In the genomic region with DNA sequence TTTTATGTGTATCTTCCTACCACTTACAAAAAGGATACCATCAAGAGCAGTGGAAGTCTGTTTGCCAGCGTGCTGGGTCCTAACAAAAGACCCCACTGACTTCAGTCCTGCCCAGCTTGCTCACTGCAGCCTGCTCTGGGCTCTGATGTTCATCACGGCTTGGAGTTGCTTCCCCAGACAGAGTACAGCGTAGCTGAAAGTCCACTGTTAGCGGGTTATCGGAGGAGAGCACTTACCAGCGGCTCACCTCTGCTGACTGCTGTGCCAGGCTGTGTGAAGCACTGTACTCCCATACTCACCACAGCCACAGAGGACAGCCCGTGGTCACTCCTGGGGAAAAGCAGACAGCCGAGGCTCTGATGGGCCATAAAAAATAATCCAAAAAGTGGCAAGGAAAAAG, we compare ENCODE assay signal across 26 cellular contexts. TPM values are rescaled to one million over a fixed set of nuclear protein-coding genes. Genes with fewer than 3 reads are reported as not detected.
DNase-seq lines count a peak whose midpoint lies in the region; ATAC-seq, FAIRE-seq and TF ChIP-seq lines count a peak whose summit lies in the region.
"Had no signal": no experiment of that assay in that cellular context is flagged by ENCODE, and none has a peak within 500 bp of the region (broad histone marks: within the 10 kb centered on the region; RNA-seq: fewer than 3 reads in every experiment).

No MANE protein-coding gene starts in this region.

- H3K4me1 ChIP-seq in DOHH2 (ENCODE audit: control insufficient read depth, low read length) (peaks cover 90% of the 10 kb centered on the region), neural progenitor cell (peaks cover 13% of the 10 kb centered on the region)
- H3K4me1 ChIP-seq: BE2C had no signal

- no peak for TF ChIP-seq CTCF in DOHH2 (IDR thresholded peaks at IDR 0.05; ENCODE audit: low read depth, low read length, poor library complexity, severe bottlenecking)
- no peak for TF ChIP-seq CTCF in coronary artery (IDR thresholded peaks at IDR 0.05)
- TF ChIP-seq CTCF in neural progenitor cell (IDR thresholded peaks at IDR 0.05), result no peak

- peaks cover 65% of the 10 kb centered on the region for H3K79me2 ChIP-seq in DOHH2 (ENCODE audit: control insufficient read depth, low read length)
- H3K79me2 ChIP-seq in neural progenitor cell (ENCODE audit: low read depth), result no peaks in the 10 kb centered on the region

- peak overlapping the region; percentile 79 for H2AFZ ChIP-seq in neural progenitor cell (replicated peaks)
- H2AFZ ChIP-seq: PC-9 had no signal

- H3K27ac ChIP-seq in DOHH2 (ENCODE audit: low read depth, low read length), result no peak overlapping the region
- no peak overlapping the region for H3K27ac ChIP-seq in coronary artery
- no peak overlapping the region for H3K27ac ChIP-seq in neural progenitor cell
- H3K27ac ChIP-seq: PC-9 had no signal

- H4K20me1 ChIP-seq in DOHH2 (ENCODE audit: control insufficient read depth, insufficient read depth, low read depth, low read length) (no peaks in the 10 kb centered on the region; the same call in 1 of the 2 replicates), neural progenitor cell (ENCODE audit: low read depth) (no peaks in the 10 kb centered on the region)

- H3K27ac Mint-ChIP-seq in neural progenitor cell, result no peak overlapping the region
- H3K27ac Mint-ChIP-seq: CD14-positive monocyte had no signal

- no peak overlapping the region for H3K4me3 Mint-ChIP-seq in neural progenitor cell
- H3K4me3 Mint-ChIP-seq: CD14-positive monocyte; CD8-positive, alpha-beta memory T cell; IgD-negative memory B cell had no signal

- no peak overlapping the region for H3K9ac ChIP-seq in neural progenitor cell

- DNase-seq in HTR-8/SVneo (ENCODE audit: insufficient read length, low spot score) (no peak), coronary artery (ENCODE audit: low spot score) (peak; percentile 35), neural progenitor cell (ENCODE audit: low spot score) (no peak), left lobe of liver (ENCODE audit: low spot score) (no peak), Kasumi-1 (lab: John Stamatoyannopoulos, UW) (no peak)
- DNase-seq: BE2C; CD8-positive, alpha-beta memory T cell; DMS79 treated with DMSO at 0.1 percent for 48 hours; NCI-H1092 treated with DMSO at 0.1 percent for 48 hours; NCI-H1436; NCI-H187; NCI-H2081 treated with DMSO at 0.1 percent for 48 hours; NCI-H524 treated with DMSO at 0.1 percent for 48 hours; NCI-H774; PC-9; RPMI8226; SHP77 had no signal

- H3K27me3 ChIP-seq in DOHH2 (ENCODE audit: control insufficient read depth, low read length) (no peaks in the 10 kb centered on the region), neural progenitor cell (no peaks in the 10 kb centered on the region)
- H3K27me3 ChIP-seq: BE2C had no signal

- H3K4me2 ChIP-seq in DOHH2 (ENCODE audit: low read length), result peak overlapping the region; percentile 72
- H3K4me2 ChIP-seq in neural progenitor cell, result no peak overlapping the region
- H3K4me2 ChIP-seq: PC-9 had no signal

- H3F3A ChIP-seq in DOHH2 (ENCODE audit: control insufficient read depth, insufficient read depth) (peaks cover 43% of the 10 kb centered on the region), neural progenitor cell (ENCODE audit: low read depth) (no peaks in the 10 kb centered on the region)

- peaks cover 24% of the 10 kb centered on the region for H3K4me1 Mint-ChIP-seq in neural progenitor cell

- H3K36me3 ChIP-seq in DOHH2 (ENCODE audit: control insufficient read depth, low read length) (peaks cover 61% of the 10 kb centered on the region), neural progenitor cell (no peaks in the 10 kb centered on the region)
- H3K36me3 ChIP-seq: BE2C had no signal

- peak; percentile 75 for FAIRE-seq in HTR-8/SVneo (lab: Jason Lieb, UNC)
- FAIRE-seq: GM12892, GM19239 had no signal

- H3K9me3 Mint-ChIP-seq in neural progenitor cell, result peaks cover 2% of the 10 kb centered on the region
- H3K9me3 Mint-ChIP-seq: CD14-positive monocyte; CD8-positive, alpha-beta memory T cell had no signal

- no peaks in the 10 kb centered on the region for H3K36me3 Mint-ChIP-seq in neural progenitor cell
- H3K36me3 Mint-ChIP-seq: CD14-positive monocyte had no signal

- peak overlapping the region; percentile 70 for H3K4me3 ChIP-seq in DOHH2 (ENCODE audit: low read length)
- H3K4me3 ChIP-seq in coronary artery, result no peak overlapping the region
- H3K4me3 ChIP-seq in neural progenitor cell, result no peak overlapping the region
- H3K4me3 ChIP-seq: PC-9 had no signal

- H3K27me3 Mint-ChIP-seq in neural progenitor cell (ENCODE audit: insufficient read depth, low read depth), result peaks cover 3% of the 10 kb centered on the region

- H3K9me2 ChIP-seq in DOHH2 (replicated peaks; ENCODE audit: control insufficient read depth, low read length), result no peaks in the 10 kb centered on the region

- no peak for ATAC-seq in left lobe of liver
- no peak for ATAC-seq in GM18517 (IDR thresholded peaks at IDR 0.05; ENCODE audit: unreplicated experiment)
- ATAC-seq: HCT116 had no signal

- H3K9me3 ChIP-seq in DOHH2 (ENCODE audit: control insufficient read depth, insufficient read depth, low read length), result peaks cover 27% of the 10 kb centered on the region
- H3K9me3 ChIP-seq in neural progenitor cell (ENCODE audit: low read depth), result no peaks in the 10 kb centered on the region
- H3K9me3 ChIP-seq: BE2C had no signal

RNA-seq across cellular contexts. Expression of gene CTCFL, which starts 40.2 kb away (rescaled TPM):
- total RNA-seq in neural progenitor cell (ENCODE audit: low replicate concordance) (0.34 TPM in 1 of 2 replicates, not detected in the other), left lobe of liver (0.15 TPM)
- total RNA-seq: CD8-positive, alpha-beta memory T cell; H4; M059J; PC-9 had no signal
